7 cellular contexts compared by ENCODE assay signal in genomic region chr13:98576215-98576945, GRCh38. TPM values are rescaled to one million over a fixed set of nuclear protein-coding genes. Genes with fewer than 3 reads are reported as not detected.
DNase-seq lines count a peak whose midpoint lies in the region; ATAC-seq and TF ChIP-seq lines count a peak whose summit lies in the region.

No MANE protein-coding gene starts in this region.

- H3K27ac ChIP-seq in HEK293 (ENCODE audit: extremely low read depth, low read depth, low read length) (peak overlapping the region; percentile 90), foreskin keratinocyte (peak overlapping the region; percentile 80), osteoblast (ENCODE audit: low read depth, low read length) (peak overlapping the region; percentile 89)

- H3K4me2 ChIP-seq in osteoblast (ENCODE audit: insufficient read depth, low read length), result peak overlapping the region; percentile 83

- CTCF ChIA-PET in HEK293 (lab: Yijun Ruan, JAX) (interaction anchor here (1.2 kb wide), 1 partner anchor 77 kb away, joined by 3 read pairs; no protein-coding TSS in a partner anchor), HEK293T (lab: Yijun Ruan, JAX) (no interaction called here)

- TF ChIP-seq CTCF in HEK293 (tag by site-specific recombination; IDR thresholded peaks at IDR 0.05) (no peak), foreskin keratinocyte (conservative IDR thresholded peaks at IDR 0.05) (no peak), osteoblast (IDR thresholded peaks at IDR 0.05; ENCODE audit: extremely low read depth, low read depth, low read length) (no peak)

- H3K9me3 ChIP-seq in HEK293 (ENCODE audit: control insufficient read depth, insufficient read depth, low read depth, low read length) (no peaks in the 10 kb centered on the region), osteoblast (ENCODE audit: low read depth, low read length) (no peaks in the 10 kb centered on the region)

- H3K4me1 ChIP-seq in HEK293 (ENCODE audit: control insufficient read depth, insufficient read depth, low read length) (peaks cover 17% of the 10 kb centered on the region), foreskin keratinocyte (peaks cover 34% of the 10 kb centered on the region), osteoblast (ENCODE audit: insufficient read depth, low read length) (peaks cover 42% of the 10 kb centered on the region)

- ATAC-seq in GM18502 (IDR thresholded peaks at IDR 0.05; ENCODE audit: poor library complexity, unreplicated experiment) (peak; percentile 34), foreskin keratinocyte (peak; percentile 56)

- peaks cover 52% of the 10 kb centered on the region for H3K79me2 ChIP-seq in osteoblast (ENCODE audit: insufficient read depth, low read length)

- H4K20me1 ChIP-seq in osteoblast (ENCODE audit: insufficient read depth, low read length), result peaks cover 34% of the 10 kb centered on the region

- H3K27me3 ChIP-seq in foreskin keratinocyte (no peaks in the 10 kb centered on the region), osteoblast (ENCODE audit: insufficient read depth, low read length) (no peaks in the 10 kb centered on the region)

- no peaks in the 10 kb centered on the region for H3K36me3 ChIP-seq in HEK293 (ENCODE audit: control insufficient read depth in 2 of 2, insufficient read depth in 1 of 2, low read length in 2 of 2)
- no peaks in the 10 kb centered on the region for H3K36me3 ChIP-seq in osteoblast (ENCODE audit: insufficient read depth, low read length)

- POLR2A ChIA-PET in HEK293 (lab: Yijun Ruan, JAX), result interaction anchor here (0.9 to 1.2 kb wide), 3 partner anchors 10 to 92 kb away, joined by 3 to 4 read pairs (median 3); no protein-coding TSS in a partner anchor
- POLR2A ChIA-PET in HEK293T (lab: Yijun Ruan, JAX), result no interaction called here

- no peak overlapping the region for H2AFZ ChIP-seq in osteoblast (ENCODE audit: low read length)

- DNase-seq in NCI-H1092 treated with DMSO at 0.1 percent for 48 hours (lab: John Stamatoyannopoulos, UW), result peak; percentile 36
- DNase-seq in activated effector memory CD4-positive, alpha-beta T cell treated with anti-CD3 and anti-CD28 coated beads, Interleukin-2, amount 50 U/mL, for 16 hours, result peak; percentile 78
- DNase-seq in foreskin keratinocyte, result no peak
- peak; percentile 90 for DNase-seq in osteoblast (ENCODE audit: insufficient read length, low spot score, missing footprints)
- DNase-seq in HEK293T (ENCODE audit: extremely low spot score), result no peak

- H3K4me3 ChIP-seq in HEK293 (ENCODE audit: low read depth, low read length), result peak overlapping the region; percentile 81
- peak overlapping the region; percentile 82 for H3K4me3 ChIP-seq in osteoblast (ENCODE audit: insufficient read depth, low read length)

TF ChIP-seq in HEK293, 187 proteins besides CTCF, POLR2A, EP300 and RAD21 (continues in another document):
- 0 out of 2 replicates have a peak, but pooled peaks have one; percentile 19 for TF ChIP-seq ZNF692 (tag by site-specific recombination; IDR thresholded peaks at IDR 0.05)
- TF ChIP-seq ZNF112 (tag by site-specific recombination; IDR thresholded peaks at IDR 0.05), result no peak
- TF ChIP-seq, protein P1, sequence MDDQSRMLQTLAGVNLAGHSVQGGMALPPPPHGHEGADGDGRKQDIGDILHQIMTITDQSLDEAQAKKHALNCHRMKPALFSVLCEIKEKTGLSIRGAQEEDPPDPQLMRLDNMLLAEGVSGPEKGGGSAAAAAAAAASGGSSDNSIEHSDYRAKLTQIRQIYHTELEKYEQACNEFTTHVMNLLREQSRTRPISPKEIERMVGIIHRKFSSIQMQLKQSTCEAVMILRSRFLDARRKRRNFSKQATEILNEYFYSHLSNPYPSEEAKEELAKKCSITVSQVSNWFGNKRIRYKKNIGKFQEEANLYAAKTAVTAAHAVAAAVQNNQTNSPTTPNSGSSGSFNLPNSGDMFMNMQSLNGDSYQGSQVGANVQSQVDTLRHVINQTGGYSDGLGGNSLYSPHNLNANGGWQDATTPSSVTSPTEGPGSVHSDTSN (CRISPR knock-in tag; IDR thresholded peaks at IDR 0.05), result no peak
- no peak for TF ChIP-seq ZNF830 (tag by site-specific recombination; IDR thresholded peaks at IDR 0.05; ENCODE audit: low read depth)
- TF ChIP-seq ZNF138 (tag by site-specific recombination; IDR thresholded peaks at IDR 0.05; ENCODE audit: borderline replicate concordance), result no peak
- TF ChIP-seq HOXC10 (CRISPR knock-in tag; IDR thresholded peaks at IDR 0.05), result no peak

TF ChIP-seq in HEK293T, 16 proteins besides CTCF, POLR2A, EP300 and RAD21:
- TF ChIP-seq ZNF384 (IDR thresholded peaks at IDR 0.05) (no peak), HDGF (IDR thresholded peaks at IDR 0.05; ENCODE audit: borderline replicate concordance) (no peak), CTBP1 (IDR thresholded peaks at IDR 0.05; ENCODE audit: borderline replicate concordance) (no peak), SUZ12 (IDR thresholded peaks at IDR 0.05) (no peak), FOXK2 (IDR thresholded peaks at IDR 0.05) (no peak)
- TF ChIP-seq, protein P2, sequence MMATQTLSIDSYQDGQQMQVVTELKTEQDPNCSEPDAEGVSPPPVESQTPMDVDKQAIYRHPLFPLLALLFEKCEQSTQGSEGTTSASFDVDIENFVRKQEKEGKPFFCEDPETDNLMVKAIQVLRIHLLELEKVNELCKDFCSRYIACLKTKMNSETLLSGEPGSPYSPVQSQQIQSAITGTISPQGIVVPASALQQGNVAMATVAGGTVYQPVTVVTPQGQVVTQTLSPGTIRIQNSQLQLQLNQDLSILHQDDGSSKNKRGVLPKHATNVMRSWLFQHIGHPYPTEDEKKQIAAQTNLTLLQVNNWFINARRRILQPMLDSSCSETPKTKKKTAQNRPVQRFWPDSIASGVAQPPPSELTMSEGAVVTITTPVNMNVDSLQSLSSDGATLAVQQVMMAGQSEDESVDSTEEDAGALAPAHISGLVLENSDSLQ (IDR thresholded peaks at IDR 0.05), result no peak
TF ChIP-seq in HEK293T: peak in this region for 0.

RNA-seq across cellular contexts. Expression of gene STK24, which starts 0.5 kb away (rescaled TPM):
- total RNA-seq in foreskin keratinocyte, result 123 and 130 TPM in 2 replicates
- 93.2 and 103 TPM in 2 replicates for polyA plus RNA-seq in foreskin keratinocyte
- 82.2 and 83.4 TPM in 2 replicates for total RNA-seq in osteoblast

Comparison
In these comparisons a context has a peak if more than half of its experiments do, and no peak if none do; other contexts are left out.
1. DNase-seq: peak in NCI-H1092 treated with DMSO at 0.1 percent for 48 hours (single experiment), activated effector memory CD4-positive, alpha-beta T cell treated with anti-CD3 and anti-CD28 coated beads, Interleukin-2, amount 50 U/mL, for 16 hours (single experiment) and osteoblast (single experiment); none in foreskin keratinocyte (0 of 2) and HEK293T (single experiment).
2. Peak in every context shown above with its lines, with median percentiles within 50 percentile points of each other: H3K27ac ChIP-seq.